ENCODE assay signal across 20 cellular contexts in genomic region chr5:172148381-172148780, GRCh38. TPM values are rescaled to one million over a fixed set of nuclear protein-coding genes. Genes with fewer than 3 reads are reported as not detected.
DNase-seq lines count a peak whose midpoint lies in the region; ATAC-seq and TF ChIP-seq lines count a peak whose summit lies in the region.
"Had no signal": no experiment of that assay in that cellular context is flagged by ENCODE, and none has a peak within 500 bp of the region (broad histone marks: within the 10 kb centered on the region; RNA-seq: fewer than 3 reads in every experiment).

No MANE protein-coding gene starts in this region.

- H2BK5ac ChIP-seq in trophoblast cell (ENCODE audit: low read depth, low read length, poor library complexity) = no peak overlapping the region

- no CpG with 5 or more reads among the region's 9 CpGs for WGBS in trophoblast cell (ENCODE audit: extremely low coverage, insufficient coverage, insufficient read length)

- H3K4me3 ChIP-seq in RWPE2 (ENCODE audit: severe bottlenecking) (no peak overlapping the region), trophoblast cell (ENCODE audit: low read depth, low read length) (no peak overlapping the region), upper lobe of right lung (no peak overlapping the region)
- H3K4me3 ChIP-seq: dorsolateral prefrontal cortex, hepatocyte, lower lobe of right lung, MG63, thoracic aorta had no signal

- DNase-seq in CD4-positive, alpha-beta T cell = no peak
- peak; percentile 59 for DNase-seq in RWPE2 (ENCODE audit: low spot score)
- no peak for DNase-seq in immature natural killer cell
- no peak for DNase-seq in trophoblast cell
- no peak for DNase-seq in activated CD4-positive, alpha-beta T cell treated with anti-CD3 and anti-CD28 coated beads for 1 hour
- DNase-seq in upper lobe of right lung = no peak
- DNase-seq: activated gamma-delta T cell; amygdala; central memory CD4-positive, alpha-beta T cell; dorsolateral prefrontal cortex; lower lobe of right lung; SW 1271 had no signal

- H3K23ac ChIP-seq in trophoblast cell (ENCODE audit: low read length) = no peak overlapping the region

- H2AFZ ChIP-seq in trophoblast cell (ENCODE audit: insufficient read depth, low read length, poor library complexity) = no peak overlapping the region
- H2AFZ ChIP-seq: hepatocyte, parathyroid adenoma had no signal

- peaks cover 18% of the 10 kb centered on the region for H3K36me3 ChIP-seq in RWPE2 (ENCODE audit: low read depth)
- H3K36me3 ChIP-seq in trophoblast cell (ENCODE audit: control insufficient read depth in 1 of 2, insufficient read depth in 2 of 2, low read length in 2 of 2) = peaks cover 9 to 18% of the 10 kb centered on the region in 2 experiments
- H3K36me3 ChIP-seq in upper lobe of right lung = peaks cover 10% of the 10 kb centered on the region
- H3K36me3 ChIP-seq: MG63, thoracic aorta had no signal

- H3K14ac ChIP-seq in trophoblast cell (ENCODE audit: low read length) = no peak overlapping the region

- no peak overlapping the region for H3K4me3 Mint-ChIP-seq in CD4-positive, alpha-beta T cell
- peak overlapping the region; percentile 21 to 76 (median 66) for H3K4me3 Mint-ChIP-seq in immature natural killer cell

- POLR2A ChIA-PET in CD4-positive, alpha-beta T cell (lab: Charles Lee) = no interaction called here

- H3K36me3 Mint-ChIP-seq in CD4-positive, alpha-beta T cell (ENCODE audit: low read depth) = peaks cover 88% of the 10 kb centered on the region
- H3K36me3 Mint-ChIP-seq in immature natural killer cell = peaks cover 8 to 34% (median 16%) of the 10 kb centered on the region in 3 donors

- CTCF ChIA-PET in CD4-positive, alpha-beta T cell (lab: Charles Lee) = no interaction called here

- ATAC-seq in CD4-positive, alpha-beta T cell (ENCODE audit: poor library complexity) = no peak
- ATAC-seq in RWPE2 (ENCODE audit: low read depth) (no peak), GM18858 (IDR thresholded peaks at IDR 0.05; ENCODE audit: unreplicated experiment) (no peak), upper lobe of right lung (no peak)
- ATAC-seq: HCT116, lower lobe of right lung, Right ventricle myocardium inferior had no signal

- H3K4ac ChIP-seq in trophoblast cell (ENCODE audit: low read depth, low read length) = peak overlapping the region; percentile 6

- H2BK120ac ChIP-seq in trophoblast cell (ENCODE audit: insufficient read depth, low read length, poor library complexity) = no peak overlapping the region

- H4K12ac ChIP-seq in trophoblast cell (ENCODE audit: low read depth, low read length) = no peak overlapping the region

- H2BK12ac ChIP-seq in trophoblast cell (ENCODE audit: low read length) = peak overlapping the region; percentile 16

- H3K4me1 Mint-ChIP-seq in CD4-positive, alpha-beta T cell (ENCODE audit: low read depth) = peaks cover 91% of the 10 kb centered on the region
- H3K4me1 Mint-ChIP-seq in immature natural killer cell = peaks cover 99% of the 10 kb centered on the region in 2 donors

- peak overlapping the region; percentile 3 for H3K18ac ChIP-seq in trophoblast cell (ENCODE audit: low read length)

- peaks cover 26% of the 10 kb centered on the region for H3K79me1 ChIP-seq in trophoblast cell (ENCODE audit: low read length)

- H3K79me2 ChIP-seq in trophoblast cell (ENCODE audit: control insufficient read depth, insufficient read depth, low read length, poor library complexity) = peaks cover 3% of the 10 kb centered on the region
- H3K79me2 ChIP-seq: parathyroid adenoma had no signal

- no peak for TF ChIP-seq CTCF in CD4-positive, alpha-beta T cell (IDR thresholded peaks at IDR 0.05)
- TF ChIP-seq CTCF in RWPE2 (IDR thresholded peaks at IDR 0.05; ENCODE audit: poor library complexity, severe bottlenecking) = no peak
- TF ChIP-seq CTCF in upper lobe of right lung (IDR thresholded peaks at IDR 0.05) = no peak

- H4K91ac ChIP-seq in trophoblast cell (ENCODE audit: low read depth, low read length) = no peak overlapping the region

- H3K9ac ChIP-seq in trophoblast cell (ENCODE audit: low read length) = no peak overlapping the region
- H3K9ac ChIP-seq: parathyroid adenoma had no signal

- no peak overlapping the region for H2AK5ac ChIP-seq in trophoblast cell (ENCODE audit: low read length)

- H4K8ac ChIP-seq in trophoblast cell (ENCODE audit: low read depth, low read length) = no peak overlapping the region

- intact Hi-C loops in CD4-positive, alpha-beta T cell (cut with DNase I, micrococcal nuclease) = no loop called here
- intact Hi-C loops in upper lobe of right lung (cut with DNase I) = no loop called here

- H3K27ac ChIP-seq in CD4-positive, alpha-beta T cell (ENCODE audit: low read depth, low read length) = peak overlapping the region; percentile 33
- H3K27ac ChIP-seq in RWPE2 (ENCODE audit: poor library complexity, severe bottlenecking) (no peak overlapping the region), trophoblast cell (ENCODE audit: low read depth, low read length) (no peak overlapping the region), upper lobe of right lung (no peak overlapping the region)
- H3K27ac ChIP-seq: epithelial cell of prostate, hepatocyte, lower lobe of right lung, parathyroid adenoma, thoracic aorta had no signal

- no peak overlapping the region for H3K4me2 ChIP-seq in trophoblast cell (ENCODE audit: low read length)
- H3K4me2 ChIP-seq: hepatocyte had no signal

- no peaks in the 10 kb centered on the region for H3K27me3 Mint-ChIP-seq in CD4-positive, alpha-beta T cell
- H3K27me3 Mint-ChIP-seq in immature natural killer cell (ENCODE audit: low read depth in 3 of 3) = peaks cover 0 to 23% (median 3%) of the 10 kb centered on the region in 3 donors

- H3K4me1 ChIP-seq in RWPE2 (ENCODE audit: insufficient read depth, poor library complexity, severe bottlenecking) = no peaks in the 10 kb centered on the region
- peaks cover 31 to 43% of the 10 kb centered on the region in 2 experiments for H3K4me1 ChIP-seq in trophoblast cell (ENCODE audit: control insufficient read depth in 1 of 2, insufficient read depth in 2 of 2, low read length in 2 of 2)
- peaks cover 22% of the 10 kb centered on the region for H3K4me1 ChIP-seq in upper lobe of right lung
- H3K4me1 ChIP-seq: parathyroid adenoma had no signal

- H3K9me3 ChIP-seq in CD4-positive, alpha-beta T cell (ENCODE audit: control insufficient read depth, low read length) = no peaks in the 10 kb centered on the region
- H3K9me3 ChIP-seq in RWPE2 (ENCODE audit: severe bottlenecking) (no peaks in the 10 kb centered on the region), trophoblast cell (ENCODE audit: insufficient read depth, low read depth, low read length) (no peaks in the 10 kb centered on the region), upper lobe of right lung (no peaks in the 10 kb centered on the region)
- H3K9me3 ChIP-seq: lower lobe of right lung, MG63, thoracic aorta had no signal

- H3K27ac Mint-ChIP-seq in CD4-positive, alpha-beta T cell = peak overlapping the region; percentile 87
- peak overlapping the region; percentile 94 to 98 (median 96) for H3K27ac Mint-ChIP-seq in immature natural killer cell

- H3K27me3 ChIP-seq in CD4-positive, alpha-beta T cell (ENCODE audit: control insufficient read depth, insufficient read depth, low read length) = no peaks in the 10 kb centered on the region
- H3K27me3 ChIP-seq in RWPE2 (ENCODE audit: insufficient read depth, poor library complexity, severe bottlenecking) = no peaks in the 10 kb centered on the region
- H3K27me3 ChIP-seq in trophoblast cell (ENCODE audit: insufficient read depth, low read length) = no peaks in the 10 kb centered on the region
- H3K27me3 ChIP-seq in upper lobe of right lung = no peaks in the 10 kb centered on the region
- H3K27me3 ChIP-seq: dorsolateral prefrontal cortex, hepatocyte, MG63 had no signal

- H3K9me3 Mint-ChIP-seq in CD4-positive, alpha-beta T cell = no peaks in the 10 kb centered on the region
- no peaks in the 10 kb centered on the region for H3K9me3 Mint-ChIP-seq in immature natural killer cell

RNA-seq across cellular contexts. Expression of gene STK10, which starts 39.6 kb away (rescaled TPM):
- total RNA-seq in CD4-positive, alpha-beta T cell = 100 to 1,000 TPM; 211 to 229 TPM
- polyA plus RNA-seq in immature natural killer cell = 100 to 1,000 TPM in 1 of 3 donors, 10 to 100 TPM in 2; 24.8 to 274 (median 54.9) TPM
- polyA plus RNA-seq in trophoblast cell (2013) = 29.6 and 30.3 TPM in 2 replicates
- 56.9 TPM for total RNA-seq in upper lobe of right lung

RNA-seq across cellular contexts. Expression of gene EFCAB9, which starts 45.6 kb away (rescaled TPM):
- total RNA-seq in CD4-positive, alpha-beta T cell = not detected
- not detected for polyA plus RNA-seq in immature natural killer cell
- not detected in 2 replicates for polyA plus RNA-seq in trophoblast cell (2013)
- total RNA-seq in upper lobe of right lung = not detected
- total RNA-seq: dorsolateral prefrontal cortex, hepatocyte, lower lobe of right lung, Right ventricle myocardium inferior, thoracic aorta had no signal
- polyA plus RNA-seq: hepatocyte had no signal
